In the genomic region with DNA sequence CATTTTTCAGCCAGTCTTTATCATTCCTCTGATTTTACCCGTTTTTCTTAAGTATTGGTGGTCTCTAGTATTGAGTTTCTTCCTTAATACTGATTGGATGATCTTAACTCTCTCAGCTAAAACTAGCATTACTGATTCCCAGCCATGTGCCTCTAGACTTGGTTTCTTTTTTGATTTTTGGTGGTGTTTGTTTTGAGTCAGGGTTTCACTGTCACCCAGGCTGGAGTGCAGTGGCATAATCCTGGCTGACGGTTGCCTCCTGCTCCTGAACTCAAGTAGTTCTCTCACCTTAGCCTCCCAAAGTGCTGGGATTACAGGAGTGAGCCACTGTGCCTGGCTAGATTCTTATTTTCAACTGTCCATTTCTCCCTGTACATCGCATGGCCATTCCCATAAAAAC, we compare ENCODE assay signal across 20 cellular contexts. TPM values are rescaled to one million over a fixed set of nuclear protein-coding genes. Genes with fewer than 3 reads are reported as not detected.
A peak's percentile ranks its signal among the peaks of the same experiment; 100 is the strongest.
DNase-seq lines count a peak whose midpoint lies in the region; ATAC-seq and TF ChIP-seq lines count a peak whose summit lies in the region.
"Had no signal": no experiment of that assay in that cellular context is flagged by ENCODE, and none has a peak within 500 bp of the region (broad histone marks: within the 10 kb centered on the region; RNA-seq: fewer than 3 reads in every experiment).

No MANE protein-coding gene starts in this region.

- H3K9me3 ChIP-seq in T-helper 17 cell (ENCODE audit: control insufficient read depth, low read length, poor library complexity, severe bottlenecking): no peaks in the 10 kb centered on the region
- no peaks in the 10 kb centered on the region for H3K9me3 ChIP-seq in ovary
- H3K9me3 ChIP-seq in CD4-positive, alpha-beta memory T cell (ENCODE audit: control insufficient read depth in 1 of 2, low read length in 2 of 2): no peaks in the 10 kb centered on the region
- H3K9me3 ChIP-seq: adrenal gland, BLaER1, Peyer's patch, transverse colon had no signal

- H3K36me3 ChIP-seq in ovary: no peaks in the 10 kb centered on the region
- no peaks in the 10 kb centered on the region for H3K36me3 ChIP-seq in CD4-positive, alpha-beta memory T cell (ENCODE audit: insufficient read depth, low read length)
- H3K36me3 ChIP-seq: adrenal gland, BLaER1, Peyer's patch, transverse colon had no signal

- peaks cover 9% of the 10 kb centered on the region for H3K4me1 Mint-ChIP-seq in T-helper 17 cell
- H3K4me1 Mint-ChIP-seq in CD4-positive, alpha-beta memory T cell: peaks cover 0 to 4% (median 3%) of the 10 kb centered on the region in 4 donors
- H3K4me1 Mint-ChIP-seq: central memory CD8-positive, alpha-beta T cell had no signal

- H3K27ac Mint-ChIP-seq in T-helper 17 cell: peak overlapping the region; percentile 24
- H3K27ac Mint-ChIP-seq in CD4-positive, alpha-beta memory T cell: no peak overlapping the region

- TF ChIP-seq CTCF in ovary (IDR thresholded peaks at IDR 0.05): no peak

- intact Hi-C loops in ovary (cut with DNase I): loop anchor here in 1 of 4 donors (10.0 kb wide), 1 partner anchor 914 kb away; no protein-coding TSS in a partner anchor
- intact Hi-C loops in CD4-positive, alpha-beta memory T cell (cut with micrococcal nuclease): loop anchor here (5.0 to 10.0 kb wide), 2 partner anchors 64 to 197 kb away; partner anchors contain the start of gene KHDC1

- no peaks in the 10 kb centered on the region for H3K9me3 Mint-ChIP-seq in CD4-positive, alpha-beta memory T cell
- H3K9me3 Mint-ChIP-seq: central memory CD8-positive, alpha-beta T cell had no signal

- POLR2A ChIA-PET in CD4-positive, alpha-beta memory T cell (lab: Charles Lee; ENCODE audit: partially characterized antibody): no interaction called here

- DNase-seq in T-helper 17 cell (no peak), ovary (no peak), KG1 (lab: John Stamatoyannopoulos, UW) (no peak)
- DNase-seq in CD4-positive, alpha-beta memory T cell: no peak
- DNase-seq: activated CD4-positive, alpha-beta T cell treated with anti-CD3 and anti-CD28 coated beads, Interleukin-2, amount 50 U/mL, for 4 hours; adrenal gland; DMS 273 treated with DMSO at 0.1 percent for 48 hours; left cardiac atrium; NCI-H187 treated with DMSO at 0.1 percent for 48 hours; occipital lobe; Peyer's patch; stimulated activated CD4-positive, alpha-beta T cell treated with anti-CD3 and anti-CD28 coated beads, Interleukin-4, amount 100 ng/mL, for 24 hours; transverse colon had no signal

- WGBS in ovary, 3 donors: 55 to 57% (median 57%) methylated on average over 3 of the region's 3 CpGs

- H3K36me3 Mint-ChIP-seq in T-helper 17 cell (ENCODE audit: low read depth): no peaks in the 10 kb centered on the region
- no peaks in the 10 kb centered on the region for H3K36me3 Mint-ChIP-seq in CD4-positive, alpha-beta memory T cell

- H3K27me3 Mint-ChIP-seq in T-helper 17 cell: peaks cover 34% of the 10 kb centered on the region
- H3K27me3 Mint-ChIP-seq in CD4-positive, alpha-beta memory T cell: peaks cover 8 to 15% of the 10 kb centered on the region in 2 donors

- ATAC-seq in GM18520 (IDR thresholded peaks at IDR 0.05; ENCODE audit: unreplicated experiment): peak; percentile 60
- peak; percentile 70 for ATAC-seq in GM21447 (IDR thresholded peaks at IDR 0.05; ENCODE audit: unreplicated experiment)
- peak; percentile 58 for ATAC-seq in HG02973 (IDR thresholded peaks at IDR 0.05; ENCODE audit: unreplicated experiment)
- no peak for ATAC-seq in T-helper 17 cell
- no peak for ATAC-seq in HG02571 (IDR thresholded peaks at IDR 0.05; ENCODE audit: unreplicated experiment)
- ATAC-seq: left cardiac atrium had no signal

- no peaks in the 10 kb centered on the region for H3K4me1 ChIP-seq in ovary (ENCODE audit: insufficient read depth)
- no peaks in the 10 kb centered on the region for H3K4me1 ChIP-seq in CD4-positive, alpha-beta memory T cell (ENCODE audit: insufficient read depth, low read length)
- H3K4me1 ChIP-seq: adrenal gland, BLaER1, Peyer's patch, transverse colon had no signal

- no peak overlapping the region for H3K4me3 ChIP-seq in ovary
- no peak overlapping the region for H3K4me3 ChIP-seq in CD4-positive, alpha-beta memory T cell (ENCODE audit: low read length in 2 of 2)
- H3K4me3 ChIP-seq: adrenal gland, BLaER1, Peyer's patch, transverse colon had no signal

- H3K27ac ChIP-seq in ovary: no peak overlapping the region
- H3K27ac ChIP-seq in CD4-positive, alpha-beta memory T cell (ENCODE audit: low read depth, low read length): no peak overlapping the region
- H3K27ac ChIP-seq: adrenal gland, BLaER1, Peyer's patch, transverse colon had no signal

- TF ChIP-seq EP300 in ovary (IDR thresholded peaks at IDR 0.05): no peak

- TF ChIP-seq POLR2A in ovary (IDR thresholded peaks at IDR 0.05): no peak

- H3K4me3 Mint-ChIP-seq in T-helper 17 cell: no peak overlapping the region
- no peak overlapping the region for H3K4me3 Mint-ChIP-seq in CD4-positive, alpha-beta memory T cell
- H3K4me3 Mint-ChIP-seq: central memory CD8-positive, alpha-beta T cell had no signal

- CTCF ChIA-PET in CD4-positive, alpha-beta memory T cell (lab: Charles Lee; ENCODE audit: partially characterized antibody): interaction anchor here (0.5 to 8.8 kb wide), 8 partner anchors 12 to 916 kb away, joined by 3 to 87 read pairs (median 4); no protein-coding TSS in a partner anchor

- no peaks in the 10 kb centered on the region for H3K27me3 ChIP-seq in ovary
- H3K27me3 ChIP-seq in CD4-positive, alpha-beta memory T cell (ENCODE audit: insufficient read depth, low read length): no peaks in the 10 kb centered on the region
- H3K27me3 ChIP-seq: adrenal gland, BLaER1, Peyer's patch, transverse colon had no signal

RNA-seq across cellular contexts. Expression of gene DPPA5, which starts 24.9 kb away (rescaled TPM):
- total RNA-seq in T-helper 17 cell (not detected), ovary (not detected)
- under 1 TPM in 1 of 2 donors, not detected in 1; 0.68 TPM for polyA plus RNA-seq in ovary
- total RNA-seq in CD4-positive, alpha-beta memory T cell: not detected
- not detected for polyA plus RNA-seq in CD4-positive, alpha-beta memory T cell
- total RNA-seq: adrenal gland, HT1080, left cardiac atrium, occipital lobe, Peyer's patch, transverse colon had no signal
- polyA plus RNA-seq: adrenal gland had no signal

RNA-seq across cellular contexts. Expression of gene KHDC3L, which starts 33.3 kb away (rescaled TPM):
- total RNA-seq in T-helper 17 cell: not detected
- total RNA-seq in ovary: not detected
- under 1 TPM in 1 of 2 donors, not detected in 1; 0.73 TPM for polyA plus RNA-seq in ovary
- total RNA-seq in CD4-positive, alpha-beta memory T cell: not detected
- polyA plus RNA-seq in CD4-positive, alpha-beta memory T cell: not detected
- total RNA-seq: adrenal gland, HT1080, left cardiac atrium, occipital lobe, Peyer's patch, transverse colon had no signal
- polyA plus RNA-seq: adrenal gland had no signal

RNA-seq across cellular contexts. Expression of gene OOEP, which starts 40.5 kb away (rescaled TPM):
- under 1 TPM in 1 of 2 donors, not detected in 1; 0.40 TPM for total RNA-seq in T-helper 17 cell
- total RNA-seq in ovary: under 1 TPM in 2 of 7 donors, not detected in 5; 0.25 to 0.69 TPM
- 1 to 10 TPM in 1 of 2 donors, under 1 TPM in 1; 0.43 to 1.5 TPM for polyA plus RNA-seq in ovary
- total RNA-seq in CD4-positive, alpha-beta memory T cell: not detected
- 1 to 10 TPM in 1 of 2 donors, under 1 TPM in 1; 0.28 to 1.1 TPM for polyA plus RNA-seq in CD4-positive, alpha-beta memory T cell
- total RNA-seq: HT1080, occipital lobe, Peyer's patch, transverse colon had no signal

Comparison
In these comparisons a context has a peak if more than half of its experiments do, and no peak if none do; other contexts are left out.
1. ATAC-seq: peak in GM18520 (single experiment), GM21447 (single experiment) and HG02973 (single experiment); none in T-helper 17 cell (single experiment) and HG02571 (single experiment).